Comparison of ENCODE assay signal across 8 cellular contexts in genomic region chr6:31087494-31088089, GRCh38. TPM values are rescaled to one million over a fixed set of nuclear protein-coding genes. Genes with fewer than 3 reads are reported as not detected.
A peak's percentile ranks its signal among the peaks of the same experiment; 100 is the strongest.
DNase-seq lines count a peak whose midpoint lies in the region; ATAC-seq and TF ChIP-seq lines count a peak whose summit lies in the region.

No MANE protein-coding gene starts in this region.

- peaks cover 0 to 4% (median 0%) of the 10 kb centered on the region in 4 donors for H3K4me1 ChIP-seq in right lobe of liver

- TF ChIP-seq POLR2A in right lobe of liver (IDR thresholded peaks at IDR 0.05) = no peak

- no peaks in the 10 kb centered on the region for H3K9me3 ChIP-seq in right lobe of liver

- 10% methylated on average over 14 of the region's 14 CpGs for WGBS in right lobe of liver (ENCODE audit: insufficient coverage, low coverage, low lambda C conversion rate, missing lambda C conversion rate)

- no peaks in the 10 kb centered on the region for H3K36me3 ChIP-seq in right lobe of liver

- H3K27ac ChIP-seq in right lobe of liver = no peak overlapping the region

- H3K27me3 ChIP-seq in right lobe of liver = no peaks in the 10 kb centered on the region

- intact Hi-C loops in right lobe of liver (cut with DNase I) = no loop called here

- TF ChIP-seq CTCF in choroid plexus epithelial cell (conservative IDR thresholded peaks at IDR 0.05; ENCODE audit: low read depth, low read length) (peak; percentile 84), right lobe of liver (IDR thresholded peaks at IDR 0.05) (peak; percentile 70 to 88 (median 86))

- ATAC-seq in HG02798 (IDR thresholded peaks at IDR 0.05; ENCODE audit: poor library complexity, unreplicated experiment) (peak; percentile 64), right lobe of liver (peak; percentile 98 to 100 (median 99)), HG03354 (IDR thresholded peaks at IDR 0.05; ENCODE audit: poor library complexity, severe bottlenecking, unreplicated experiment) (no peak)

- DNase-seq in DMS 273 (lab: John Stamatoyannopoulos, UW; ENCODE audit: unreplicated experiment) (peak; percentile 94), NCI-H526 (lab: John Stamatoyannopoulos, UW) (peak; percentile 54 to 91), choroid plexus epithelial cell (ENCODE audit: low read depth) (peak; percentile 92), right lobe of liver (peak; percentile 79 to 82 (median 80))
- peak; percentile 94 for DNase-seq in activated CD4-positive, alpha-beta T cell treated with anti-CD3 and anti-CD28 coated beads for 48 hours
- DNase-seq in stimulated activated CD4-positive, alpha-beta T cell treated with anti-CD3 and anti-CD28 coated beads, TNF-alpha, amount 100 ng/mL, for 24 hours (ENCODE audit: low read depth in 3 of 3) = peak; percentile 84 to 94 (median 89)

- H3K4me3 ChIP-seq in choroid plexus epithelial cell (ENCODE audit: low read depth, low read length) = no peak overlapping the region
- H3K4me3 ChIP-seq in right lobe of liver = no peak overlapping the region

RNA-seq across cellular contexts. Expression of gene C6orf15, which starts 24.8 kb away (rescaled TPM):
- total RNA-seq in right lobe of liver = not detected

RNA-seq across cellular contexts. Expression of gene PSORS1C1, which starts 27.0 kb away (rescaled TPM):
- total RNA-seq in right lobe of liver = under 1 TPM in 2 of 6 experiments, not detected in 4; 0.07 to 0.42 TPM

RNA-seq across cellular contexts. Expression of gene CDSN, which starts 32.7 kb away (rescaled TPM):
- not detected for total RNA-seq in right lobe of liver

RNA-seq across cellular contexts. Expression of gene PSORS1C2, which starts 51.3 kb away (rescaled TPM):
- not detected for total RNA-seq in right lobe of liver
